Comparison of ENCODE assay signal across 25 cellular contexts in the genomic region with DNA sequence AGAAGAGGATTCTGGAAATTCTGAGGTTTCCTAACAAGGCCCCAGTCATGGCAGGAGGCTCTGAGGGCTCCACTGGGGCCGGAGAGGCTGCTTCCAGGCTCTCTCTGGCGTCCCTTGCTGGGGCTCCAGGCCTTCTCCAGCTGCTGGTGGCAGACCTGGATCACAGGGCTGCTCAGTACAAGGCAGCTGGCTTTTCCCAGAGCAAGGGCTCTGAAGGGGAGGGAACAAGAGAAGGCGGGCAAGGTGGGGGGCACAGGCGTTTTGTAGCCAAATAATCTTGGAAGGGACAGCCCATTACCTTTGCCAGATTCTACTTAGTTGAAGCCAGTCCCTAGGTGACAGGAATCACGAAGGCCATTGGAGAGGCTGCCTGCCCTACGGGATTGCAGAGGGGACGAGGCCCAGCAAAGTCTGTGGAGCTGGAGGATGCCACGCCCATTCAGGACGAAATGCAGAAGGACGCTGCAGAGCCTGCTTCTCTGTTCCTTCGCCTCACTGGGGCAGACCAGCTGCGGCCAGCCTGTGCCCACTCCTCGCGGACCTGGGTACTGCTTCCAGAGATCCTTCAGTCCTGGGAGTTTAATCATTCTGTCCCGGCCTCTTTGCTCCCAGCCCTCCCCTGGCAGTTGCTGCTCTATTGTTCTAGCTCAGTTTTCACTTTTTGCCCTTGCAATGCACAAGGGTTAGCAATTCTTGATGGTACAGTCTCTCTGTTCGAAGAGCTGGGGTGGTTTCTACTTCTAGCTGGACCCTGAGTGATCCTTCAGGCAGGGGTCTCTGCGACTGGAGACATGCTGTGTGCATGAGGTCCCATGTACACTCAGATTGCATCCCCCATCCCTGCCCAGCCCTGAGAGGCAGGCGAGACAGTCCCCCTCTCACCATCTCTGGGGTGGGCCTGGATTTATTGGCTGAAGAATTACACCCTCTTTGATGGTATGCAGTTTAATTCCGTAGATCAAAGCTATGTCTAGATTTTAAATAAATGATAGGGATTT.
DNase-seq lines count a peak whose midpoint lies in the region; ATAC-seq, FAIRE-seq and TF ChIP-seq lines count a peak whose summit lies in the region.
"Had no signal": no experiment of that assay in that cellular context is flagged by ENCODE, and none has a peak within 500 bp of the region (broad histone marks: within the 10 kb centered on the region; RNA-seq: fewer than 3 reads in every experiment).

No MANE protein-coding gene starts in this region.

- POLR2A ChIA-PET in endothelial cell of umbilical vein (lab: Charles Lee): no interaction called here

- H3K27ac ChIP-seq in Peyer's patch (no peak overlapping the region), endothelial cell of umbilical vein (ENCODE audit: insufficient read depth, low read depth, low read length) (no peak overlapping the region)
- H3K27ac ChIP-seq: gastroesophageal sphincter, GM23248, pancreas had no signal

- no TSS peak for BruUV-seq in endothelial cell of umbilical vein (replicated peaks; lab: Mats Ljungman, UMichigan)

- FAIRE-seq in endothelial cell of umbilical vein (lab: Jason Lieb, UNC): no peak
- FAIRE-seq: pancreas had no signal

- H3K4me3 ChIP-seq in Peyer's patch (no peak overlapping the region), endothelial cell of umbilical vein (replicated peaks in 1 of 3; ENCODE audit: insufficient read depth in 1 of 3, low read depth in 1 of 3, low read length in 3 of 3) (no peak overlapping the region)
- H3K4me3 ChIP-seq: BLaER1 treated with 17β-estradiol and CSF1 and Interleukin-3, amounts not matched to agents 10 nM and 100 nM; gastroesophageal sphincter; GM23248; pancreas had no signal

- CTCF ChIA-PET in endothelial cell of umbilical vein (lab: Charles Lee): interaction anchor here (1.0 to 1.5 kb wide), 4 partner anchors 13 to 288 kb away, joined by 3 to 7 read pairs (median 3); no protein-coding TSS in a partner anchor

- H3K9me3 ChIP-seq in Peyer's patch (no peaks in the 10 kb centered on the region), endothelial cell of umbilical vein (replicated peaks; ENCODE audit: control insufficient read depth, insufficient read depth, low read length) (no peaks in the 10 kb centered on the region)
- H3K9me3 ChIP-seq: gastroesophageal sphincter, pancreas had no signal

- no peak overlapping the region for H3K9ac ChIP-seq in endothelial cell of umbilical vein (replicated peaks; ENCODE audit: extremely low read depth, insufficient read depth, low read length)
- H3K9ac ChIP-seq: BLaER1 treated with 17β-estradiol and CSF1 and Interleukin-3, amounts not matched to agents 10 nM and 100 nM; GM23248 had no signal

- no peak for ATAC-seq in stimulated activated naive CD8-positive, alpha-beta T cell treated with anti-CD3 and anti-CD28 coated beads, Interleukin-15, Interleukin-2, amounts not matched to agents 100 U/mL and 50 U/mL, for 24 hours
- ATAC-seq: activated CD8-positive, alpha-beta T cell treated with anti-CD3 and anti-CD28 coated beads, Interleukin-2, amount 10 ng/mL, durations not matched to agents 7 days and 5 days; activated T-cell treated with anti-CD3 and anti-CD28 coated beads, Interleukin-2, amount 50 U/mL, for 72 hours; gastroesophageal sphincter; naive thymus-derived CD8-positive, alpha-beta T cell had no signal

- H4K20me1 ChIP-seq in endothelial cell of umbilical vein (replicated peaks; ENCODE audit: control insufficient read depth, extremely low read depth, insufficient read depth, low read length): no peaks in the 10 kb centered on the region
- H4K20me1 ChIP-seq: BLaER1 treated with 17β-estradiol and CSF1 and Interleukin-3, amounts not matched to agents 10 nM and 100 nM had no signal

- no peak for TF ChIP-seq POLR2A in Peyer's patch (IDR thresholded peaks at IDR 0.05)
- no peak for TF ChIP-seq POLR2A in endothelial cell of umbilical vein (IDR thresholded peaks at IDR 0.05; ENCODE audit: low read depth, low read length)

- no peak overlapping the region for H3K4me2 ChIP-seq in endothelial cell of umbilical vein (ENCODE audit: insufficient read depth, low read length)

- H3K36me3 ChIP-seq in Peyer's patch (no peaks in the 10 kb centered on the region), endothelial cell of umbilical vein (ENCODE audit: control insufficient read depth in 2 of 2, extremely low read depth in 1 of 2, insufficient read depth in 2 of 2, low read length in 2 of 2) (no peaks in the 10 kb centered on the region)
- H3K36me3 ChIP-seq: BLaER1 treated with 17β-estradiol and CSF1 and Interleukin-3, amounts not matched to agents 10 nM and 100 nM; gastroesophageal sphincter; pancreas had no signal

- H3K4me1 ChIP-seq in Peyer's patch (no peaks in the 10 kb centered on the region), endothelial cell of umbilical vein (ENCODE audit: control insufficient read depth, extremely low read depth, insufficient read depth, low read length) (no peaks in the 10 kb centered on the region)
- H3K4me1 ChIP-seq: gastroesophageal sphincter, pancreas had no signal

- no peaks in the 10 kb centered on the region for H3K79me2 ChIP-seq in endothelial cell of umbilical vein (ENCODE audit: control insufficient read depth, insufficient read depth, low read length)

- H2AFZ ChIP-seq in endothelial cell of umbilical vein (ENCODE audit: low read depth, low read length): peak overlapping the region; percentile 73
- H2AFZ ChIP-seq: GM23248 had no signal

- intact Hi-C loops in endothelial cell of umbilical vein (cut with micrococcal nuclease): no loop called here

- H3K27me3 ChIP-seq in Peyer's patch (no peaks in the 10 kb centered on the region), endothelial cell of umbilical vein (ENCODE audit: control insufficient read depth in 2 of 2, insufficient read depth in 2 of 2, low read length in 2 of 2) (no peaks in the 10 kb centered on the region)
- H3K27me3 ChIP-seq: BLaER1 treated with 17β-estradiol and CSF1 and Interleukin-3, amounts not matched to agents 10 nM and 100 nM; gastroesophageal sphincter; pancreas had no signal

- H3K9me1 ChIP-seq in endothelial cell of umbilical vein (replicated peaks; ENCODE audit: control insufficient read depth, extremely low read depth, insufficient read depth, low read length): no peaks in the 10 kb centered on the region

- DNase-seq in CD1c-positive myeloid dendritic cell (ENCODE audit: extremely low spot score): peak; percentile 53
- DNase-seq in Peyer's patch: peak in 2 of 3 donors; percentile 35 to 39
- no peak for DNase-seq in endothelial cell of umbilical vein (ENCODE audit: low read depth, low spot score)
- peak; percentile 60 for DNase-seq in mesenteric fat pad (ENCODE audit: low spot score)
- no peak for DNase-seq in NCI-H1694 (lab: John Stamatoyannopoulos, UW)
- DNase-seq in NCI-H526 (lab: John Stamatoyannopoulos, UW): no peak
- DNase-seq in amniotic stem cell (lab: John Stamatoyannopoulos, UW): no peak
- DNase-seq in stimulated activated naive CD8-positive, alpha-beta T cell treated with anti-CD3 and anti-CD28 coated beads, Interleukin-15, Interleukin-2, amounts not matched to agents 100 U/mL and 50 U/mL, for 24 hours: no peak
- DNase-seq: ACHN; activated CD4-positive, CD25-positive, alpha-beta regulatory T cell treated with anti-CD3 and anti-CD28 coated beads, Interleukin-2, amount 50 U/mL, for 72 hours; activated CD8-positive, alpha-beta T cell treated with anti-CD3 and anti-CD28 coated beads, Interleukin-2, amount 10 ng/mL, durations not matched to agents 7 days and 5 days; activated naive CD4-positive, alpha-beta T cell treated with anti-CD3 and anti-CD28 coated beads, Interleukin-2, amount 50 U/mL, for 16 hours; activated T-cell treated with anti-CD3 and anti-CD28 coated beads, Interleukin-2, amount 50 U/mL, for 72 hours; Calu3; EL; GM23248; mesendoderm; NCI-H1092; NCI-H2029; NCI-H446 treated with DMSO at 0.1 percent for 48 hours; T1000 had no signal

- dilution Hi-C loops in endothelial cell of umbilical vein (cut with MboI; ENCODE audit: extremely low pct_ligation_motif_present, low sequenced_read_pairs): no loop called here

- TF ChIP-seq CTCF in Peyer's patch (IDR thresholded peaks at IDR 0.05) (no peak), endothelial cell of umbilical vein (IDR thresholded peaks at IDR 0.05; ENCODE audit: extremely low read depth in 1 of 2, insufficient read depth in 1 of 2, low read depth in 1 of 2, low read length in 2 of 2) (no peak)

TF ChIP-seq in endothelial cell of umbilical vein, 7 proteins besides CTCF, POLR2A, EP300 and RAD21:
- TF ChIP-seq POLR2AphosphoS5 (IDR thresholded peaks at IDR 0.05; ENCODE audit: insufficient read depth, low read depth, low read length): no peak
- TF ChIP-seq JUN (IDR thresholded peaks at IDR 0.05; ENCODE audit: borderline replicate concordance, insufficient read depth, insufficient read length, low read depth): no peak
- TF ChIP-seq FOS (IDR thresholded peaks at IDR 0.05; ENCODE audit: borderline replicate concordance, insufficient read depth, low read length): no peak
- no peak for TF ChIP-seq EZH2 (IDR thresholded peaks at IDR 0.05; ENCODE audit: borderline replicate concordance, low read depth, low read length, severe bottlenecking)
- no peak for TF ChIP-seq GATA2 (IDR thresholded peaks at IDR 0.05; ENCODE audit: insufficient read depth, insufficient read length, low read depth, low read length)

Comparison
In these comparisons a context has a peak if more than half of its experiments do, and no peak if none do; other contexts are left out.
1. DNase-seq: peak in CD1c-positive myeloid dendritic cell (single experiment), Peyer's patch (2 of 3) and mesenteric fat pad (single experiment); none in endothelial cell of umbilical vein (single experiment), NCI-H1694 (single experiment), NCI-H526 (0 of 2), amniotic stem cell (single experiment) and stimulated activated naive CD8-positive, alpha-beta T cell treated with anti-CD3 and anti-CD28 coated beads, Interleukin-15, Interleukin-2, amounts not matched to agents 100 U/mL and 50 U/mL, for 24 hours (single experiment).